1 cellular context compared by ENCODE assay signal in genomic region chr10:77922551-77923179, GRCh38.
TF ChIP-seq lines count a peak whose summit lies in the region.

No MANE protein-coding gene starts in this region.

TF ChIP-seq in H1, 55 proteins besides CTCF, POLR2A, EP300 and RAD21:
- TF ChIP-seq MAX (IDR thresholded peaks at IDR 0.05) (0 out of 2 replicates have a peak, but pooled peaks have one; percentile 34), CBX8 (IDR thresholded peaks at IDR 0.05; ENCODE audit: borderline replicate concordance, low read depth, low read length) (no peak), EGR1 (IDR thresholded peaks at IDR 0.05; ENCODE audit: borderline replicate concordance, low read depth, low read length) (no peak)
